Comparison of ENCODE assay signal across 1 cellular context in the genomic region with DNA sequence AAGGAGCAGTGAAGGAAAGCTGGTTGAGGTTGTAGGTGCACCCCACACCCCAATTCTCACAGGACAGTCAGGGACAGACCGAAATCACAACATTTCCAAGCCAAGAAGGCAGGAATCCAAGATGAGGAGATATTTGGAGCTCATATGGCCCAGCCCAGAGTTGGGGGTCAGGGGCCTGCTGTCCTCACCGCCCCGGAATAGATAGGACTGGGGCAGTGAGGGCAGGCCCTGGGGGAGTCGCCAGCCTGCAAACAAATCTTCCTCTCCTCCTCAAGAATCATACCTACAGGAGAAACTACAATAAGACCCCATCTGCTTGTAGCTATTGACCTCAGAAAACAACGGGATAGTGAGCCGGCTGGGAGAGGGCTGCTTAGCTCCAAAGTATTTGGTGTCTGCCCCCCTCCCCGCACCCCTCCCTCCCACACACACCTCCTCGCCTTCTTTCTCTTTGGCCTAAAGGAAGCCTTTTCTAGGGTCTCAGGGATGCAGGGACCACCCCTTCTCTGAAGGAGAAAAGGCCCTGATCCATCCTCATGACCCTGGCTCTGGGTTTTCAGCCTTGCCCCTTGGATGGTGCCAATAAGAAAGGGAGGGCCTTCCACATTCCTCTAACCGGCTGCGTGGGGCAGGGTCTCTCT.
TF ChIP-seq lines count a peak whose summit lies in the region.

No MANE protein-coding gene starts in this region.

TF ChIP-seq in WTC11, 78 proteins besides CTCF, POLR2A, EP300 and RAD21 (continued from another document):
- TF ChIP-seq, protein P1, sequence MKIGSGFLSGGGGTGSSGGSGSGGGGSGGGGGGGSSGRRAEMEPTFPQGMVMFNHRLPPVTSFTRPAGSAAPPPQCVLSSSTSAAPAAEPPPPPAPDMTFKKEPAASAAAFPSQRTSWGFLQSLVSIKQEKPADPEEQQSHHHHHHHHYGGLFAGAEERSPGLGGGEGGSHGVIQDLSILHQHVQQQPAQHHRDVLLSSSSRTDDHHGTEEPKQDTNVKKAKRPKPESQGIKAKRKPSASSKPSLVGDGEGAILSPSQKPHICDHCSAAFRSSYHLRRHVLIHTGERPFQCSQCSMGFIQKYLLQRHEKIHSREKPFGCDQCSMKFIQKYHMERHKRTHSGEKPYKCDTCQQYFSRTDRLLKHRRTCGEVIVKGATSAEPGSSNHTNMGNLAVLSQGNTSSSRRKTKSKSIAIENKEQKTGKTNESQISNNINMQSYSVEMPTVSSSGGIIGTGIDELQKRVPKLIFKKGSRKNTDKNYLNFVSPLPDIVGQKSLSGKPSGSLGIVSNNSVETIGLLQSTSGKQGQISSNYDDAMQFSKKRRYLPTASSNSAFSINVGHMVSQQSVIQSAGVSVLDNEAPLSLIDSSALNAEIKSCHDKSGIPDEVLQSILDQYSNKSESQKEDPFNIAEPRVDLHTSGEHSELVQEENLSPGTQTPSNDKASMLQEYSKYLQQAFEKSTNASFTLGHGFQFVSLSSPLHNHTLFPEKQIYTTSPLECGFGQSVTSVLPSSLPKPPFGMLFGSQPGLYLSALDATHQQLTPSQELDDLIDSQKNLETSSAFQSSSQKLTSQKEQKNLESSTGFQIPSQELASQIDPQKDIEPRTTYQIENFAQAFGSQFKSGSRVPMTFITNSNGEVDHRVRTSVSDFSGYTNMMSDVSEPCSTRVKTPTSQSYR (CRISPR knock-in tag; IDR thresholded peaks at IDR 0.05) = no peak
- no peak for TF ChIP-seq TP53 (CRISPR knock-in tag; IDR thresholded peaks at IDR 0.05)
- no peak for TF ChIP-seq SMAD4 (CRISPR knock-in tag; IDR thresholded peaks at IDR 0.05)
- TF ChIP-seq, protein P2, sequence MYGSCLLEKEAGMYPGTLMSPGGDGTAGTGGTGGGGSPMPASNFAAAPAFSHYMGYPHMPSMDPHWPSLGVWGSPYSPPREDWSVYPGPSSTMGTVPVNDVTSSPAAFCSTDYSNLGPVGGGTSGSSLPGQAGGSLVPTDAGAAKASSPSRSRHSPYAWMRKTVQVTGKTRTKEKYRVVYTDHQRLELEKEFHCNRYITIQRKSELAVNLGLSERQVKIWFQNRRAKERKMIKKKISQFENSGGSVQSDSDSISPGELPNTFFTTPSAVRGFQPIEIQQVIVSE (CRISPR knock-in tag; IDR thresholded peaks at IDR 0.05; ENCODE audit: borderline replicate concordance) = no peak
- TF ChIP-seq, protein P3, sequence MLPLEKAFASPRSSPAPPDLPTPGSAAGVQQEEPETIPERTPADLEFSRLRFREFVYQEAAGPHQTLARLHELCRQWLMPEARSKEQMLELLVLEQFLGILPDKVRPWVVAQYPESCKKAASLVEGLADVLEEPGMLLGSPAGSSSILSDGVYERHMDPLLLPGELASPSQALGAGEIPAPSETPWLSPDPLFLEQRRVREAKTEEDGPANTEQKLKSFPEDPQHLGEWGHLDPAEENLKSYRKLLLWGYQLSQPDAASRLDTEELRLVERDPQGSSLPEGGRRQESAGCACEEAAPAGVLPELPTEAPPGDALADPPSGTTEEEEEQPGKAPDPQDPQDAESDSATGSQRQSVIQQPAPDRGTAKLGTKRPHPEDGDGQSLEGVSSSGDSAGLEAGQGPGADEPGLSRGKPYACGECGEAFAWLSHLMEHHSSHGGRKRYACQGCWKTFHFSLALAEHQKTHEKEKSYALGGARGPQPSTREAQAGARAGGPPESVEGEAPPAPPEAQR (CRISPR knock-in tag; IDR thresholded peaks at IDR 0.05) = no peak
- TF ChIP-seq RORB (CRISPR knock-in tag; IDR thresholded peaks at IDR 0.05) = no peak
- TF ChIP-seq MYBL2 (CRISPR knock-in tag; IDR thresholded peaks at IDR 0.05) = no peak
- TF ChIP-seq ZNF423 (CRISPR knock-in tag; IDR thresholded peaks at IDR 0.05) = no peak
- no peak for TF ChIP-seq GRHL2 (CRISPR knock-in tag; IDR thresholded peaks at IDR 0.05; ENCODE audit: insufficient replicate concordance, severe bottlenecking)
- no peak for TF ChIP-seq ELF4 (CRISPR knock-in tag; IDR thresholded peaks at IDR 0.05; ENCODE audit: low read depth)
- TF ChIP-seq ZNF232 (CRISPR knock-in tag; IDR thresholded peaks at IDR 0.05) = no peak
